Comparison of ENCODE assay signal across 21 cellular contexts in genomic region chr16:67387479-67388079, GRCh38. TPM values are rescaled to one million over a fixed set of nuclear protein-coding genes. Genes with fewer than 3 reads are reported as not detected.
"Had no signal": no experiment of that assay in that cellular context is flagged by ENCODE, and none has a peak within 500 bp of the region (broad histone marks: within the 10 kb centered on the region; RNA-seq: fewer than 3 reads in every experiment).

No MANE protein-coding gene starts in this region.

- H3K27ac ChIP-seq: heart left ventricle, neural progenitor cell, psoas muscle, sigmoid colon, stomach had no signal

- ATAC-seq: esophagus mucosa; heart left ventricle; naive thymus-derived CD4-positive, alpha-beta T cell; psoas muscle had no signal

- H3K4me3 Mint-ChIP-seq: naive thymus-derived CD4-positive, alpha-beta T cell; neural progenitor cell had no signal

- H3K36me3 ChIP-seq: heart left ventricle, neural progenitor cell, sigmoid colon, stomach had no signal

- H3K9ac ChIP-seq: neural progenitor cell had no signal

- H2AFZ ChIP-seq: neural progenitor cell had no signal

- H3K9me3 Mint-ChIP-seq: naive thymus-derived CD4-positive, alpha-beta T cell; neural progenitor cell had no signal

- H3K36me3 Mint-ChIP-seq: naive thymus-derived CD4-positive, alpha-beta T cell; neural progenitor cell had no signal

- DNase-seq: effector memory CD4-positive, alpha-beta T cell; heart left ventricle; hippocampal formation; mesendoderm; naive thymus-derived CD4-positive, alpha-beta T cell; occipital lobe; psoas muscle; retina; sigmoid colon; stimulated activated CD4-positive, alpha-beta T cell treated with anti-CD3 and anti-CD28 coated beads, Interleukin-12 subunit alpha, Interleukin-12 subunit beta, amount 100 ng/mL, for 4 hours; stimulated activated naive CD4-positive, alpha-beta T cell; stomach; substantia nigra; trophoblast cell had no signal

- H3K4me3 ChIP-seq: heart left ventricle, neural progenitor cell, psoas muscle, sigmoid colon, skin epidermis, stomach had no signal

- H3K9me3 ChIP-seq: heart left ventricle, psoas muscle, sigmoid colon, stomach had no signal

- H3K4me2 ChIP-seq: neural progenitor cell had no signal

RNA-seq across cellular contexts. Expression of gene TPPP3, which starts 5.7 kb away (rescaled TPM):
- total RNA-seq: lung microvascular endothelial cell had no signal

RNA-seq across cellular contexts. Expression of gene ZDHHC1, which starts 28.7 kb away (rescaled TPM):
- polyA plus RNA-seq: naive thymus-derived CD4-positive, alpha-beta T cell had no signal

RNA-seq across cellular contexts. Expression of gene HSD11B2, which starts 43.3 kb away (rescaled TPM):
- total RNA-seq: fibroblast of lung, glomerular endothelial cell, lung microvascular endothelial cell, mononuclear cell, occipital lobe had no signal
- polyA plus RNA-seq: naive thymus-derived CD4-positive, alpha-beta T cell had no signal
